In the genomic region with DNA sequence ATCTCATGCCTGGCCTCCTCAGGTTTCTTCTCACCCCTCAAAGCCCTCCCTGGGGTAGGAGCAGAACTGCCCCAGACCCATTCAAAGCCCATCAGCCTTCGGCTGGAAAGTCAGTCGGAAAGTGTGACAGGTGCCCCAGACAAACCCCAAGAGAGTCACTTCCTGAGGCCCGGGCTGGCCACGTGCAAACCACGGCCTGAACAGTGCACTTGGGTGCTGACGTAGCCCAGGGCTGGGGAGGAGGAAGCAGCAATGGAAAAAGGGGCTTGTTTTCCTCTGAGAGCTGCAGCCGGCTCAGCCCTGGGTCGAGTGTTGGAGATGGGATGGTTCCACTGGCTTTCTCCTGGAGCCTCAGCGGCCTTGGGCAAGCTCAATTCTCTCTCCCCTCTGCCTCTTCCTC, we compare ENCODE assay signal across 9 cellular contexts. TPM values are rescaled to one million over a fixed set of nuclear protein-coding genes. Genes with fewer than 3 reads are reported as not detected.
DNase-seq lines count a peak whose midpoint lies in the region; ATAC-seq, FAIRE-seq and TF ChIP-seq lines count a peak whose summit lies in the region.
"Had no signal": no experiment of that assay in that cellular context is flagged by ENCODE, and none has a peak within 500 bp of the region (broad histone marks: within the 10 kb centered on the region; RNA-seq: fewer than 3 reads in every experiment).

No MANE protein-coding gene starts in this region.

- H3K9ac ChIP-seq in astrocyte (ENCODE audit: low read length) = no peak overlapping the region

- H3K27me3 Mint-ChIP-seq in astrocyte (ENCODE audit: low read depth, unreplicated experiment) = peaks cover 29% of the 10 kb centered on the region

- H3K4me1 Mint-ChIP-seq in astrocyte (ENCODE audit: low read depth, unreplicated experiment) = peaks cover 13% of the 10 kb centered on the region

- H4K20me1 ChIP-seq in astrocyte (ENCODE audit: insufficient read depth, low read length) = no peaks in the 10 kb centered on the region

- DNase-seq in UCSD-AML1 (lab: John Stamatoyannopoulos, UW; ENCODE audit: unreplicated experiment) = peak; percentile 85
- DNase-seq in astrocyte (ENCODE audit: low read depth) = no peak
- peak; percentile 88 for DNase-seq in stimulated activated CD4-positive, alpha-beta T cell treated with anti-CD3 and anti-CD28 coated beads, Interleukin-4, amount 100 ng/mL, for 24 hours
- DNase-seq in A172 (ENCODE audit: low spot score) = no peak

- H3K9me3 Mint-ChIP-seq in astrocyte (ENCODE audit: unreplicated experiment) = no peaks in the 10 kb centered on the region

- H3K79me2 ChIP-seq in astrocyte (ENCODE audit: insufficient read depth, low read length) = no peaks in the 10 kb centered on the region

- no peak overlapping the region for H3K4me3 ChIP-seq in astrocyte (ENCODE audit: insufficient read depth, low read depth, low read length)
- H3K4me3 ChIP-seq: ovary had no signal

- H3K27ac Mint-ChIP-seq in astrocyte (ENCODE audit: unreplicated experiment) = peak overlapping the region; percentile 18

- no peak for TF ChIP-seq CTCF in astrocyte (IDR thresholded peaks at IDR 0.05; ENCODE audit: insufficient read depth, low read depth, low read length)

- no peaks in the 10 kb centered on the region for H3K27me3 ChIP-seq in astrocyte (ENCODE audit: insufficient read depth, low read length)
- H3K27me3 ChIP-seq: ovary had no signal

- no peak overlapping the region for H3K4me3 Mint-ChIP-seq in astrocyte (ENCODE audit: unreplicated experiment)

- no peaks in the 10 kb centered on the region for H3K36me3 ChIP-seq in astrocyte (ENCODE audit: insufficient read depth, low read length)
- H3K36me3 ChIP-seq: ovary had no signal

- H3K9me3 ChIP-seq in astrocyte (ENCODE audit: insufficient read depth, low read depth, low read length) = no peaks in the 10 kb centered on the region
- H3K9me3 ChIP-seq: ovary had no signal

- H3K4me1 ChIP-seq in astrocyte (ENCODE audit: insufficient read depth, low read length) = peaks cover 8% of the 10 kb centered on the region

- no peak overlapping the region for H3K4me2 ChIP-seq in astrocyte (ENCODE audit: low read length)

- H3K36me3 Mint-ChIP-seq in astrocyte (ENCODE audit: low read depth, unreplicated experiment) = peaks cover 2% of the 10 kb centered on the region

- no peak overlapping the region for H3K27ac ChIP-seq in astrocyte (ENCODE audit: low read depth, low read length)

- no peak for FAIRE-seq in astrocyte (lab: Jason Lieb, UNC)

- no peak overlapping the region for H2AFZ ChIP-seq in astrocyte (ENCODE audit: low read depth, low read length)

- ATAC-seq in GM18498 (IDR thresholded peaks at IDR 0.05; ENCODE audit: unreplicated experiment) (peak; percentile 28), GM18909 (IDR thresholded peaks at IDR 0.05; ENCODE audit: poor library complexity, unreplicated experiment) (no peak), GM21576 (IDR thresholded peaks at IDR 0.05; ENCODE audit: unreplicated experiment) (no peak), HG02885 (IDR thresholded peaks at IDR 0.05; ENCODE audit: poor library complexity, unreplicated experiment) (no peak)

RNA-seq across cellular contexts. Expression of gene EGR1, which starts 6.0 kb away (rescaled TPM):
- total RNA-seq in astrocyte = 24.4 and 31.5 TPM in 2 replicates
- total RNA-seq in A172 (2014; rRNA removed; shearing (Covaris generic)) = 2.6 and 4.3 TPM in 2 replicates

RNA-seq across cellular contexts. Expression of gene REEP2, which starts 20.5 kb away (rescaled TPM):
- total RNA-seq in astrocyte = 16.0 and 17.2 TPM in 2 replicates
- total RNA-seq in A172 (2014; rRNA removed; shearing (Covaris generic)) = 37.7 and 43.5 TPM in 2 replicates

Comparison
In these comparisons a context has a peak if more than half of its experiments do, and no peak if none do; other contexts are left out.
1. DNase-seq: peak in UCSD-AML1 (single experiment) and stimulated activated CD4-positive, alpha-beta T cell treated with anti-CD3 and anti-CD28 coated beads, Interleukin-4, amount 100 ng/mL, for 24 hours (single experiment); none in astrocyte (single experiment) and A172 (single experiment).